Comparison of ENCODE assay signal across 25 cellular contexts in genomic region chr13:21287331-21287907, GRCh38.
"Had no signal": no experiment of that assay in that cellular context is flagged by ENCODE, and none has a peak within 500 bp of the region (broad histone marks: within the 10 kb centered on the region; RNA-seq: fewer than 3 reads in every experiment).

No MANE protein-coding gene starts in this region.

- ATAC-seq: natural killer cell treated with Interleukin-12 subunit alpha and Interleukin-12 subunit beta and Interleukin-15 and Interleukin-18, amount 100 ng/mL, for 72 hours; right cardiac atrium; sciatic nerve; stimulated activated naive B cell treated with anti-CD40 and anti-IgM and Interleukin-4, amounts not matched to agents 10 μg/mL and 1 μg/mL and 100 μg/mL, for 72 hours; stimulated activated naive CD8-positive, alpha-beta T cell treated with anti-CD3 and anti-CD28 coated beads, Interleukin-15, Interleukin-2, amounts not matched to agents 100 U/mL and 50 U/mL, for 24 hours had no signal

- H3K9me3 Mint-ChIP-seq: naive B cell; natural killer cell treated with Interleukin-12 subunit alpha and Interleukin-12 subunit beta and Interleukin-15 and Interleukin-18, amount 100 ng/mL, for 72 hours; stimulated activated naive B cell treated with anti-CD40 and anti-IgM and Interleukin-4, amounts not matched to agents 10 μg/mL and 1 μg/mL and 100 μg/mL, for 72 hours had no signal

- H3K27me3 ChIP-seq: ovary, testis, thyroid gland, upper lobe of left lung, vagina had no signal

- H3K9me3 ChIP-seq: left ventricle myocardium inferior, ovary, stomach, testis, thyroid gland, transverse colon, upper lobe of left lung, vagina had no signal

- H3K4me1 Mint-ChIP-seq: mesothelial cell of epicardium; naive B cell; stimulated activated naive B cell treated with anti-CD40 and anti-IgM and Interleukin-4, amounts not matched to agents 10 μg/mL and 1 μg/mL and 100 μg/mL, for 72 hours had no signal

- H3K27ac ChIP-seq: left ventricle myocardium inferior, ovary, skin epidermis, stomach, testis, transverse colon, upper lobe of left lung, vagina had no signal

- H3K4me1 ChIP-seq: left ventricle myocardium inferior, stomach, testis, transverse colon, upper lobe of left lung, vagina had no signal

- H3K36me3 Mint-ChIP-seq: mesothelial cell of epicardium; naive B cell; stimulated activated naive B cell treated with anti-CD40 and anti-IgM and Interleukin-4, amounts not matched to agents 10 μg/mL and 1 μg/mL and 100 μg/mL, for 72 hours had no signal

- H3K4me3 ChIP-seq: left ventricle myocardium inferior, lung, ovary, skin epidermis, stomach, testis, thyroid gland, transverse colon, upper lobe of left lung, vagina had no signal

- H3K27ac Mint-ChIP-seq: mesothelial cell of epicardium; natural killer cell treated with Interleukin-12 subunit alpha and Interleukin-12 subunit beta and Interleukin-15 and Interleukin-18, amount 100 ng/mL, for 72 hours; stimulated activated naive B cell treated with anti-CD40 and anti-IgM and Interleukin-4, amounts not matched to agents 10 μg/mL and 1 μg/mL and 100 μg/mL, for 72 hours had no signal

- DNase-seq: hypothalamus; islet precursor cell; left ventricle myocardium inferior; mesendoderm; naive B cell; ovary; right cardiac atrium; stimulated activated CD4-positive, alpha-beta T cell treated with anti-CD3 and anti-CD28 coated beads, Interleukin-12 subunit alpha, Interleukin-12 subunit beta, amount 100 ng/mL, for 4 hours; stimulated activated CD4-positive, alpha-beta T cell treated with anti-CD3 and anti-CD28 coated beads, Interleukin-15, amount 100 ng/mL, for 24 hours; stimulated activated CD4-positive, alpha-beta T cell treated with anti-CD3 and anti-CD28 coated beads, Interleukin-2, amount 100 ng/mL, for 24 hours; stimulated activated CD4-positive, alpha-beta T cell treated with anti-CD3 and anti-CD28 coated beads, Interleukin-4, amount 100 ng/mL, for 1 hour; stimulated activated naive B cell treated with anti-CD40 and anti-IgM and Interleukin-4, amounts not matched to agents 10 μg/mL and 1 μg/mL and 100 μg/mL, for 72 hours; stimulated activated naive CD8-positive, alpha-beta T cell treated with anti-CD3 and anti-CD28 coated beads, Interleukin-15, Interleukin-2, amounts not matched to agents 100 U/mL and 50 U/mL, for 24 hours; stomach; testis; transverse colon had no signal

- H3K27me3 Mint-ChIP-seq: progenitor cell of endocrine pancreas had no signal

- H3K36me3 ChIP-seq: left ventricle myocardium inferior, ovary, stomach, thyroid gland, transverse colon, upper lobe of left lung, vagina had no signal

- H3K4me3 Mint-ChIP-seq: mesothelial cell of epicardium; natural killer cell treated with Interleukin-12 subunit alpha and Interleukin-12 subunit beta and Interleukin-15 and Interleukin-18, amount 100 ng/mL, for 72 hours; stimulated activated naive B cell treated with anti-CD40 and anti-IgM and Interleukin-4, amounts not matched to agents 10 μg/mL and 1 μg/mL and 100 μg/mL, for 72 hours had no signal
